Comparison of ENCODE assay signal across 20 cellular contexts in genomic region chr10:131233611-131234258, GRCh38.
"Had no signal": no experiment of that assay in that cellular context is flagged by ENCODE, and none has a peak within 500 bp of the region (broad histone marks: within the 10 kb centered on the region; RNA-seq: fewer than 3 reads in every experiment).

No MANE protein-coding gene starts in this region.

- DNase-seq: activated CD4-positive, alpha-beta T cell treated with anti-CD3 and anti-CD28 coated beads, Interleukin-2, amount 10 ng/mL, durations not matched to agents 7 days and 5 days; activated CD4-positive, CD25-positive, alpha-beta regulatory T cell treated with anti-CD3 and anti-CD28 coated beads, Interleukin-2, amount 50 U/mL, for 72 hours; activated CD8-positive, alpha-beta memory T cell treated with anti-CD3 and anti-CD28 coated beads, Interleukin-2, amount 10 ng/mL, durations not matched to agents 7 days and 5 days; activated CD8-positive, alpha-beta T cell treated with anti-CD3 and anti-CD28 coated beads for 36 hours; activated naive CD4-positive, alpha-beta T cell treated with Interleukin-2 at 50 U/mL for 16 hours; activated naive CD8-positive, alpha-beta T cell treated with anti-CD3 and anti-CD28 coated beads, Interleukin-2, amount 10 ng/mL, durations not matched to agents 7 days and 5 days; amniotic stem cell; effector memory CD4-positive, alpha-beta T cell; foreskin melanocyte; immature natural killer cell; left ventricle myocardium inferior; spleen; stimulated activated CD4-positive, alpha-beta T cell treated with anti-CD3 and anti-CD28 coated beads, Interleukin-4, amount 100 ng/mL, for 1 hour; stimulated activated naive CD4-positive, alpha-beta T cell; WERI-Rb-1 had no signal

- H3K36me3 Mint-ChIP-seq: activated CD8-positive, alpha-beta memory T cell treated with anti-CD3 and anti-CD28 coated beads, Interleukin-2, amount 10 ng/mL, durations not matched to agents 7 days and 5 days; activated naive CD8-positive, alpha-beta T cell treated with anti-CD3 and anti-CD28 coated beads, Interleukin-2, amount 10 ng/mL, durations not matched to agents 7 days and 5 days; immature natural killer cell; mesothelial cell of epicardium; naive thymus-derived CD8-positive, alpha-beta T cell; type B pancreatic cell had no signal

- H3K27me3 Mint-ChIP-seq: activated CD4-positive, alpha-beta T cell treated with anti-CD3 and anti-CD28 coated beads, Interleukin-2, amount 10 ng/mL, durations not matched to agents 7 days and 5 days; activated CD8-positive, alpha-beta memory T cell treated with anti-CD3 and anti-CD28 coated beads, Interleukin-2, amount 10 ng/mL, durations not matched to agents 7 days and 5 days; activated CD8-positive, alpha-beta T cell treated with anti-CD3 and anti-CD28 coated beads for 36 hours; activated naive CD8-positive, alpha-beta T cell treated with anti-CD3 and anti-CD28 coated beads, Interleukin-2, amount 10 ng/mL, durations not matched to agents 7 days and 5 days; activated T-helper 17 cell treated with anti-CD3 and anti-CD28 coated beads, Interleukin-2, amount 50 U/mL, for 72 hours; central memory CD8-positive, alpha-beta T cell had no signal

- H3K4me1 Mint-ChIP-seq: activated CD4-positive, alpha-beta T cell treated with anti-CD3 and anti-CD28 coated beads, Interleukin-2, amount 10 ng/mL, durations not matched to agents 7 days and 5 days; activated CD8-positive, alpha-beta memory T cell treated with anti-CD3 and anti-CD28 coated beads, Interleukin-2, amount 10 ng/mL, durations not matched to agents 7 days and 5 days; activated naive CD8-positive, alpha-beta T cell treated with anti-CD3 and anti-CD28 coated beads, Interleukin-2, amount 10 ng/mL, durations not matched to agents 7 days and 5 days; activated T-helper 17 cell treated with anti-CD3 and anti-CD28 coated beads, Interleukin-2, amount 50 U/mL, for 72 hours; central memory CD8-positive, alpha-beta T cell; immature natural killer cell; mesothelial cell of epicardium; naive thymus-derived CD8-positive, alpha-beta T cell had no signal

- H3K4me3 Mint-ChIP-seq: activated CD4-positive, alpha-beta T cell treated with anti-CD3 and anti-CD28 coated beads, Interleukin-2, amount 10 ng/mL, durations not matched to agents 7 days and 5 days; activated CD8-positive, alpha-beta memory T cell treated with anti-CD3 and anti-CD28 coated beads, Interleukin-2, amount 10 ng/mL, durations not matched to agents 7 days and 5 days; activated CD8-positive, alpha-beta T cell treated with anti-CD3 and anti-CD28 coated beads for 36 hours; activated naive CD8-positive, alpha-beta T cell treated with anti-CD3 and anti-CD28 coated beads, Interleukin-2, amount 10 ng/mL, durations not matched to agents 7 days and 5 days; activated T-helper 17 cell treated with anti-CD3 and anti-CD28 coated beads, Interleukin-2, amount 50 U/mL, for 72 hours; central memory CD8-positive, alpha-beta T cell; immature natural killer cell; mesothelial cell of epicardium; naive thymus-derived CD8-positive, alpha-beta T cell; type B pancreatic cell had no signal

- H3K9me3 Mint-ChIP-seq: activated CD4-positive, alpha-beta T cell treated with anti-CD3 and anti-CD28 coated beads, Interleukin-2, amount 10 ng/mL, durations not matched to agents 7 days and 5 days; activated naive CD8-positive, alpha-beta T cell treated with anti-CD3 and anti-CD28 coated beads, Interleukin-2, amount 10 ng/mL, durations not matched to agents 7 days and 5 days; activated T-helper 17 cell treated with anti-CD3 and anti-CD28 coated beads, Interleukin-2, amount 50 U/mL, for 72 hours; central memory CD8-positive, alpha-beta T cell; immature natural killer cell had no signal

- H3K27ac Mint-ChIP-seq: activated CD4-positive, alpha-beta T cell treated with anti-CD3 and anti-CD28 coated beads, Interleukin-2, amount 10 ng/mL, durations not matched to agents 7 days and 5 days; activated CD8-positive, alpha-beta memory T cell treated with anti-CD3 and anti-CD28 coated beads, Interleukin-2, amount 10 ng/mL, durations not matched to agents 7 days and 5 days; activated CD8-positive, alpha-beta T cell treated with anti-CD3 and anti-CD28 coated beads for 36 hours; activated naive CD8-positive, alpha-beta T cell treated with anti-CD3 and anti-CD28 coated beads, Interleukin-2, amount 10 ng/mL, durations not matched to agents 7 days and 5 days; activated T-helper 17 cell treated with anti-CD3 and anti-CD28 coated beads, Interleukin-2, amount 50 U/mL, for 72 hours; immature natural killer cell; mesothelial cell of epicardium; naive thymus-derived CD8-positive, alpha-beta T cell; type B pancreatic cell had no signal
